1 cellular context compared by ENCODE assay signal in genomic region chr3:12195231-12195630, GRCh38.
A peak's percentile ranks its signal among the peaks of the same experiment; 100 is the strongest.
TF ChIP-seq lines count a peak whose summit lies in the region.

No MANE protein-coding gene starts in this region.

TF ChIP-seq in K562, 482 proteins besides CTCF, POLR2A, EP300 and RAD21 (continued from another document):
- TF ChIP-seq USF1 (CRISPR knock-in tag; IDR thresholded peaks at IDR 0.05): 0 out of 2 replicates have a peak, but pooled peaks have one; percentile 10
- no peak for TF ChIP-seq POLR2B (IDR thresholded peaks at IDR 0.05; ENCODE audit: low read depth, partially characterized antibody)
- TF ChIP-seq ZNF766 (CRISPR knock-in tag; conservative IDR thresholded peaks at IDR 0.05): 0 out of 2 replicates have a peak, but pooled peaks have one; percentile 15
- no peak for TF ChIP-seq MAFG (tag; conservative IDR thresholded peaks at IDR 0.05)
- no peak for TF ChIP-seq NCOA4 (IDR thresholded peaks at IDR 0.05; ENCODE audit: partially characterized antibody)
- TF ChIP-seq RNF2 (IDR thresholded peaks at IDR 0.05): no peak
- no peak for TF ChIP-seq KAT2B (IDR thresholded peaks at IDR 0.05; ENCODE audit: low read depth, low read length)
- TF ChIP-seq XRCC4 (IDR thresholded peaks at IDR 0.05; ENCODE audit: extremely low read depth, insufficient read depth, insufficient read length): no peak
- no peak for TF ChIP-seq NCOA6 (IDR thresholded peaks at IDR 0.05)
- TF ChIP-seq SNIP1 (IDR thresholded peaks at IDR 0.05; ENCODE audit: low read depth): no peak
- no peak for TF ChIP-seq TSHZ1 (CRISPR knock-in tag; IDR thresholded peaks at IDR 0.05)
